In the genomic region with DNA sequence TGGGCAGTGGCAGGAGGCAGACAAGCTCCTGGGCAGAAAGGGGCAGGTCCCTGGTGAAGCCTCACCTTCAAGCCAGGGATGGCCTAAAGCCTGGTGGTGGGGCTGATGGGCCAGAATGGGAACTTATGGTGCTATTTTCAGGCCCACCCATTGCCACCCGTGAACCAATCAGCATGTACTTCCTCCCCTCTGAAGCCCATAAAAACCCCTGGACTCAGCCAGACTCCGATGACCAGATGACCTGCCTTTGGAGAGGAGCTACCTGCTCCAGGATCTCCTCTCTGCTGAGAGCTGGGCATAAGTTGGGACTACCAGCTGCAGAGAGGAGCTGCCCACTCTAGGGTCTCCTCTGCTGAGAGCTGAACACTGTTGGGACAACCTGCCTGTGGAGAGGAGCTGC, we compare ENCODE assay signal across 18 cellular contexts.
"Had no signal": no experiment of that assay in that cellular context is flagged by ENCODE, and none has a peak within 500 bp of the region (broad histone marks: within the 10 kb centered on the region; RNA-seq: fewer than 3 reads in every experiment).

No MANE protein-coding gene starts in this region.

- H3K27ac ChIP-seq: colonic mucosa, epithelial cell of prostate, esophagus squamous epithelium, gastrocnemius medialis, heart right ventricle, left lung, lower lobe of right lung had no signal

- ATAC-seq: effector memory CD8-positive, alpha-beta T cell had no signal

- H3K4me3 ChIP-seq: colonic mucosa, esophagus squamous epithelium, gastrocnemius medialis, heart right ventricle, left lung, lower lobe of right lung had no signal

- DNase-seq: cortex of kidney; effector CD8-positive, alpha-beta T cell; effector memory CD8-positive, alpha-beta T cell; esophagus squamous epithelium; foreskin fibroblast; foreskin melanocyte; glutamatergic neuron; heart right ventricle; hippocampal formation; left cardiac atrium; midbrain had no signal

- H3K9me3 ChIP-seq: colonic mucosa, esophagus squamous epithelium, gastrocnemius medialis, heart right ventricle, left lung, lower lobe of right lung had no signal

- H3K36me3 ChIP-seq: colonic mucosa, esophagus squamous epithelium, gastrocnemius medialis, heart right ventricle, left lung, lower lobe of right lung had no signal

- H3K4me1 ChIP-seq: colonic mucosa, gastrocnemius medialis had no signal

- H3K27me3 ChIP-seq: colonic mucosa, esophagus squamous epithelium, gastrocnemius medialis, heart right ventricle, left lung had no signal

- FAIRE-seq: endometrium, islet of Langerhans had no signal
